In genomic region chr5:133017964-133018363, GRCh38 we compare ENCODE assay signal across 19 cellular contexts. TPM values are rescaled to one million over a fixed set of nuclear protein-coding genes. Genes with fewer than 3 reads are reported as not detected.
A peak's percentile ranks its signal among the peaks of the same experiment; 100 is the strongest.
DNase-seq lines count a peak whose midpoint lies in the region; ATAC-seq and TF ChIP-seq lines count a peak whose summit lies in the region.
"Had no signal": no experiment of that assay in that cellular context is flagged by ENCODE, and none has a peak within 500 bp of the region (broad histone marks: within the 10 kb centered on the region; RNA-seq: fewer than 3 reads in every experiment).

No MANE protein-coding gene starts in this region.

- no peaks in the 10 kb centered on the region for H3K27me3 ChIP-seq in endodermal cell (ENCODE audit: control insufficient read depth, insufficient read depth, low read length, poor library complexity, severe bottlenecking)
- H3K27me3 ChIP-seq: BE2C, BLaER1 had no signal

- peak; percentile 6 for DNase-seq in activated CD8-positive, alpha-beta memory T cell treated with anti-CD3 and anti-CD28 coated beads, Interleukin-2, amount 50 U/mL, for 48 hours
- no peak for DNase-seq in activated CD8-positive, alpha-beta memory T cell treated with anti-CD3 and anti-CD28 coated beads, Interleukin-2, amount 50 U/mL, for 4 hours
- DNase-seq in Calu3 (no peak), endodermal cell (no peak), progenitor cell of endocrine pancreas (ENCODE audit: low spot score, unreplicated experiment) (no peak), NCI-H69 (lab: John Stamatoyannopoulos, UW) (no peak)
- DNase-seq: ACHN; BE2C; C1 segment of cervical spinal cord; CD4-positive, alpha-beta memory T cell; CD4-positive, CD25-positive, alpha-beta regulatory T cell; CD8-positive, alpha-beta memory T cell; COR-L47; DMS79 treated with DMSO at 0.1 percent for 48 hours; GF-D8 had no signal

- H3K4me1 ChIP-seq in endodermal cell (ENCODE audit: control insufficient read depth, insufficient read depth, low read length), result no peaks in the 10 kb centered on the region
- H3K4me1 ChIP-seq: BE2C, BLaER1 had no signal

- no peaks in the 10 kb centered on the region for H3K9me3 ChIP-seq in endodermal cell (ENCODE audit: control insufficient read depth, low read length)
- H3K9me3 ChIP-seq: BE2C had no signal

- no peak overlapping the region for H3K9ac ChIP-seq in endodermal cell (ENCODE audit: extremely low read depth, low read length, poor library complexity, severe bottlenecking)
- H3K9ac ChIP-seq: BLaER1 had no signal

- H3K4me1 Mint-ChIP-seq in Calu3 (ENCODE audit: low read depth, unreplicated experiment) (peaks cover 29% of the 10 kb centered on the region), endodermal cell (peaks cover 6% of the 10 kb centered on the region), progenitor cell of endocrine pancreas (ENCODE audit: low read depth) (peaks cover 9% of the 10 kb centered on the region)
- H3K4me1 Mint-ChIP-seq: CD14-positive monocyte had no signal

- no peak overlapping the region for H3K4me3 Mint-ChIP-seq in Calu3 (ENCODE audit: low read depth, unreplicated experiment)
- H3K4me3 Mint-ChIP-seq in endodermal cell, result no peak overlapping the region
- H3K4me3 Mint-ChIP-seq in progenitor cell of endocrine pancreas (ENCODE audit: low read depth), result no peak overlapping the region
- H3K4me3 Mint-ChIP-seq: CD14-positive monocyte; CD4-positive, alpha-beta memory T cell; CD4-positive, CD25-positive, alpha-beta regulatory T cell; CD8-positive, alpha-beta memory T cell had no signal

- H3K36me3 Mint-ChIP-seq in Calu3 (ENCODE audit: insufficient read depth, unreplicated experiment) (peaks cover 38% of the 10 kb centered on the region), endodermal cell (ENCODE audit: low read depth) (peaks cover 51% of the 10 kb centered on the region), progenitor cell of endocrine pancreas (ENCODE audit: insufficient read depth) (peaks cover 18% of the 10 kb centered on the region)

- H3K27ac ChIP-seq in endodermal cell (ENCODE audit: low read depth, low read length), result no peak overlapping the region
- H3K27ac ChIP-seq: 22Rv1, BLaER1 had no signal

- CTCF ChIA-PET in Calu3 (lab: Charles Lee), result interaction anchor here (0.5 to 0.6 kb wide), 2 partner anchors 14 to 151 kb away, joined by 5 read pairs; partner anchors contain the start of gene UQCRQ

- peaks cover 63% of the 10 kb centered on the region for H3K36me3 ChIP-seq in endodermal cell (ENCODE audit: control insufficient read depth, insufficient read depth, low read length)

- 96 to 100% methylated on average over 3 to 4 of the region's 4 CpGs for WGBS in endodermal cell (ENCODE audit: insufficient coverage in 1 of 2, insufficient read length in 1 of 2), 2 experiments

- no peaks in the 10 kb centered on the region for H3K9me3 Mint-ChIP-seq in Calu3 (ENCODE audit: low read depth, unreplicated experiment)
- peaks cover 3% of the 10 kb centered on the region for H3K9me3 Mint-ChIP-seq in endodermal cell
- no peaks in the 10 kb centered on the region for H3K9me3 Mint-ChIP-seq in progenitor cell of endocrine pancreas (ENCODE audit: low read depth)
- H3K9me3 Mint-ChIP-seq: CD4-positive, alpha-beta memory T cell; CD4-positive, CD25-positive, alpha-beta regulatory T cell; CD8-positive, alpha-beta memory T cell had no signal

- no peaks in the 10 kb centered on the region for H3K27me3 Mint-ChIP-seq in Calu3 (ENCODE audit: unreplicated experiment)
- H3K27me3 Mint-ChIP-seq in endodermal cell (ENCODE audit: insufficient read depth), result no peaks in the 10 kb centered on the region
- H3K27me3 Mint-ChIP-seq in progenitor cell of endocrine pancreas, result no peaks in the 10 kb centered on the region
- H3K27me3 Mint-ChIP-seq: CD4-positive, alpha-beta memory T cell; CD4-positive, CD25-positive, alpha-beta regulatory T cell; CD8-positive, alpha-beta memory T cell had no signal

- H3K27ac Mint-ChIP-seq in Calu3 (ENCODE audit: unreplicated experiment) (peak overlapping the region; percentile 93), endodermal cell (peak overlapping the region; percentile 17), progenitor cell of endocrine pancreas (peak overlapping the region; percentile 64)
- H3K27ac Mint-ChIP-seq: CD4-positive, CD25-positive, alpha-beta regulatory T cell; CD8-positive, alpha-beta memory T cell had no signal

- no TSS peak for BruUV-seq in Calu3 (replicated peaks; lab: Mats Ljungman, UMichigan)

- H3K4me3 ChIP-seq in endodermal cell (ENCODE audit: low read length), result no peak overlapping the region
- H3K4me3 ChIP-seq: BLaER1 had no signal

- TF ChIP-seq CTCF in Calu3 (IDR thresholded peaks at IDR 0.05; ENCODE audit: unreplicated experiment) (no peak), endodermal cell (conservative IDR thresholded peaks at IDR 0.05) (no peak), progenitor cell of endocrine pancreas (IDR thresholded peaks at IDR 0.05; ENCODE audit: unreplicated experiment) (no peak)

- ATAC-seq in GM21381 (IDR thresholded peaks at IDR 0.05; ENCODE audit: unreplicated experiment), result no peak

- intact Hi-C loops in Calu3 (cut with micrococcal nuclease; ENCODE audit: unreplicated experiment), result loop anchor here (5.0 kb wide), 1 partner anchor 34 kb away; the partner anchor contains the start of gene HSPA4

RNA-seq across cellular contexts. Expression of gene ZCCHC10, which starts 8.4 kb away (rescaled TPM):
- 25.9 and 31.8 TPM in 2 replicates for total RNA-seq in Calu3 (2022)
- 10 to 100 TPM; 35.1 to 36.6 TPM for total RNA-seq in endodermal cell
- polyA plus RNA-seq in endodermal cell (2013, experiment 1 of 2), result 28.9 TPM
- polyA plus RNA-seq in endodermal cell (2013, experiment 2 of 2), result 33.2 TPM
- 23.1 and 25.7 TPM in 2 replicates for total RNA-seq in progenitor cell of endocrine pancreas

RNA-seq across cellular contexts. Expression of gene HSPA4, which starts 33.8 kb away (rescaled TPM):
- total RNA-seq in Calu3 (2022) (294 and 296 TPM in 2 replicates), endodermal cell (100 to 1,000 TPM; 245 to 287 TPM), progenitor cell of endocrine pancreas (133 and 138 TPM in 2 replicates)
- 147 TPM for polyA plus RNA-seq in endodermal cell (2013, experiment 1 of 2)
- 145 TPM for polyA plus RNA-seq in endodermal cell (2013, experiment 2 of 2)

RNA-seq across cellular contexts. Expression of gene AFF4, which starts 54.5 kb away (rescaled TPM):
- total RNA-seq in Calu3 (2022), result 87.1 and 102 TPM in 2 replicates
- total RNA-seq in endodermal cell, result 100 to 1,000 TPM; 107 to 108 TPM
- 57.1 TPM for polyA plus RNA-seq in endodermal cell (2013, experiment 1 of 2)
- 64.4 TPM for polyA plus RNA-seq in endodermal cell (2013, experiment 2 of 2)
- total RNA-seq in progenitor cell of endocrine pancreas, result 91.8 and 101 TPM in 2 replicates

Comparison
In these comparisons a context has a peak if more than half of its experiments do, and no peak if none do; other contexts are left out.
1. H3K27ac Mint-ChIP-seq: peak in every context shown above with its lines; median percentile 93 in Calu3; 64 in progenitor cell of endocrine pancreas; 17 in endodermal cell.